Comparison of ENCODE assay signal across 27 cellular contexts in the genomic region with DNA sequence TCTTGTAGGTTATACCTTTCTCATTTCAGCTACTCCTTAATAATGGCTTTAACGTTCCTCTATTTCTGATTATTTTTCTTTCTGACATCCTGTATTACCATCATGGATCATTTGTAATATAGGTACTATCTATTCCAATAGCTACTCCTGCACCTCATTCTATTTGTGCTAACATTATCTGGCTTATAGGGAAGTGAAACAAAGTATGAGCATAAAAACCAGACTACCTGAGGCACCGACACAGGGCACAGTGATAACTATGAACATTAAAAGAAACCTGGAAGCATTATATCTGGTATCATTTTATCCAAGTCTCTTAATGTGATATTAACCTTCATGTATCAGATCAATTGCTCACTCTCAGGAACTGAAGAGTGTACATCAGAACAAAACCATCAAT.
"Had no signal": no experiment of that assay in that cellular context is flagged by ENCODE, and none has a peak within 500 bp of the region (broad histone marks: within the 10 kb centered on the region; RNA-seq: fewer than 3 reads in every experiment).

No MANE protein-coding gene starts in this region.

- FAIRE-seq: urothelium cell line had no signal

- DNase-seq: stimulated activated CD4-positive, alpha-beta T cell treated with anti-CD3 and anti-CD28 coated beads, Interleukin-2, amount 100 ng/mL, for 48 hours; stimulated activated CD4-positive, alpha-beta T cell treated with anti-CD3 and anti-CD28 coated beads, Interleukin-4, amount 100 ng/mL, for 1 hour; stimulated activated CD4-positive, alpha-beta T cell treated with anti-CD3 and anti-CD28 coated beads, Interleukin-4, amount 100 ng/mL, for 24 hours; stimulated activated CD4-positive, alpha-beta T cell treated with anti-CD3 and anti-CD28 coated beads, Interleukin-4, amount 100 ng/mL, for 4 hours; stimulated activated CD8-positive, alpha-beta memory T cell treated with anti-CD3 and anti-CD28 coated beads, Interleukin-4, amount 100 ng/mL, for 48 hours; stimulated activated naive B cell treated with anti-CD40 and anti-IgM and Interleukin-4, amounts not matched to agents 10 μg/mL and 1 μg/mL and 100 μg/mL, for 72 hours; stimulated activated naive CD4-positive, alpha-beta T cell; stimulated activated naive CD4-positive, alpha-beta T cell treated with Interleukin-2 at 50 U/mL for 16 hours; stimulated activated naive CD8-positive, alpha-beta T cell treated with anti-CD3 and anti-CD28 coated beads, Interleukin-15, amount 100 ng/mL, for 72 hours; stimulated activated naive CD8-positive, alpha-beta T cell treated with anti-CD3 and anti-CD28 coated beads, Interleukin-15, Interleukin-2, amounts not matched to agents 100 U/mL and 50 U/mL, for 24 hours; stomach; substantia nigra; testis; thyroid gland; tibial artery; transverse colon; trophoblast cell; upper lobe of left lung; upper lobe of right lung; uterus had no signal

- H3K4me3 ChIP-seq: stomach, suprapubic skin, testis, thoracic aorta, thyroid gland, tibial artery, tibial nerve, transverse colon, upper lobe of left lung, upper lobe of right lung, uterus, vagina had no signal

- H3K27ac ChIP-seq: stomach, suprapubic skin, testis, thoracic aorta, thyroid gland, tibial artery, tibial nerve, transverse colon, upper lobe of left lung, upper lobe of right lung, uterus, vagina had no signal

- H3K4me1 ChIP-seq: stomach, suprapubic skin, testis, thyroid gland, tibial artery, transverse colon, upper lobe of left lung, upper lobe of right lung, uterus, vagina had no signal

- H3K9me3 ChIP-seq: stomach, suprapubic skin, testis, thoracic aorta, thyroid gland, tibial artery, tibial nerve, transverse colon, upper lobe of left lung, upper lobe of right lung, uterus, vagina had no signal

- H3K27me3 ChIP-seq: stomach, suprapubic skin, testis, thyroid gland, tibial artery, tibial nerve, transverse colon, upper lobe of left lung, upper lobe of right lung, uterus, vagina had no signal

- ATAC-seq: stimulated activated effector memory CD8-positive, alpha-beta T cell treated with anti-CD3 and anti-CD28 coated beads, Interleukin-12 subunit alpha, Interleukin-12 subunit beta, amount 100 ng/mL, for 72 hours; stimulated activated memory B cell treated with anti-CD40 and anti-IgM and Interleukin-4, amounts not matched to agents 10 μg/mL and 1 μg/mL and 100 μg/mL, for 72 hours; stimulated activated naive B cell treated with anti-CD40 and anti-IgM and Interleukin-4, amounts not matched to agents 10 μg/mL and 1 μg/mL and 100 μg/mL, for 72 hours; stimulated activated naive CD8-positive, alpha-beta T cell treated with anti-CD3 and anti-CD28 coated beads, Interleukin-15, amount 100 ng/mL, for 72 hours; stimulated activated naive CD8-positive, alpha-beta T cell treated with anti-CD3 and anti-CD28 coated beads, Interleukin-15, Interleukin-2, amounts not matched to agents 100 U/mL and 50 U/mL, for 24 hours; upper lobe of right lung had no signal

- H3K36me3 ChIP-seq: stomach, suprapubic skin, thoracic aorta, thyroid gland, tibial artery, tibial nerve, transverse colon, upper lobe of left lung, upper lobe of right lung, uterus, vagina had no signal
